Comparison of ENCODE assay signal across 8 cellular contexts in the genomic region with DNA sequence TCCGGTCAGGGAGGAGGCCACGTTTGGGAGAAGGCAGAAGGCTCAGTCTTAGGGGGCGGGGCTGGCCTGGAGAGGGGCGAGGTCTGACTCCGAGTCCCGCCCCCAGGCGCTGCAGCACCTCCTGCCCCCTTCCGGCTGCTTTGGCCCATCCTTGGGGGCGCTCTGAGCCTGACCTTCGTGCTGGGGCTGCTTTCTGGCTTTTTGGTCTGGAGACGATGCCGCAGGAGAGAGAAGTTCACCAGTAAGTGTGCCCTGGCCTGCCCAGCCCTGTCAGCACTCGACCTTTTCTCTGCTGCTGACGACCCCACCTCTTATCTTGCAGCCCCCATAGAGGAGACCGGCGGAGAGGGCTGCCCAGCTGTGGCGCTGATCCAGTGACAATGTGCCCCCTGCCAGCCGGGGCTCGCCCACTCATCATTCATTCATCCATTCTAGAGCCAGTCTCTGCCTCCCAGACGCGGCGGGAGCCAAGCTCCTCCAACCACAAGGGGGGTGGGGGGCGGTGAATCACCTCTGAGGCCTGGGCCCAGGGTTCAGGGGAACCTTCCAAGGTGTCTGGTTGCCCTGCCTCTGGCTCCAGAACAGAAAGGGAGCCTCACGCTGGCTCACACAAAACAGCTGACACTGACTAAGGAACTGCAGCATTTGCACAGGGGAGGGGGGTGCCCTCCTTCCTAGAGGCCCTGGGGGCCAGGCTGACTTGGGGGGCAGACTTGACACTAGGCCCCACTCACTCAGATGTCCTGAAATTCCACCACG. TPM values are rescaled to one million over a fixed set of nuclear protein-coding genes. Genes with fewer than 3 reads are reported as not detected.
A peak's percentile ranks its signal among the peaks of the same experiment; 100 is the strongest.
DNase-seq lines count a peak whose midpoint lies in the region; ATAC-seq and TF ChIP-seq lines count a peak whose summit lies in the region.

No MANE protein-coding gene starts in this region.

- peak overlapping the region; percentile 73 to 97 (median 86) for H3K4me3 Mint-ChIP-seq in naive thymus-derived CD8-positive, alpha-beta T cell

- no peaks in the 10 kb centered on the region for H3K9me3 ChIP-seq in esophagus squamous epithelium

- no peaks in the 10 kb centered on the region for H3K9me3 Mint-ChIP-seq in naive thymus-derived CD8-positive, alpha-beta T cell

- H3K27ac ChIP-seq in esophagus squamous epithelium: peak overlapping the region; percentile 92 to 98 (median 96)

- H3K4me1 Mint-ChIP-seq in naive thymus-derived CD8-positive, alpha-beta T cell: peaks cover 23 to 65% (median 60%) of the 10 kb centered on the region in 4 donors

- TF ChIP-seq CTCF in esophagus squamous epithelium (IDR thresholded peaks at IDR 0.05): peak in 3 of 6 experiments; percentile 18 to 23 (median 19)

- H3K36me3 Mint-ChIP-seq in naive thymus-derived CD8-positive, alpha-beta T cell: peaks cover 0 to 11% (median 0%) of the 10 kb centered on the region in 3 donors

- H3K27me3 ChIP-seq in esophagus squamous epithelium: peaks cover 0 to 29% (median 4%) of the 10 kb centered on the region in 4 donors

- POLR2A ChIA-PET in naive thymus-derived CD8-positive, alpha-beta T cell (lab: Charles Lee): interaction anchor here (0.8 to 15.2 kb wide), 9 partner anchors 8 to 483 kb away, joined by 3 to 170 read pairs (median 5); partner anchors contain the start of genes CLDN9 and PKMYT1

- peak overlapping the region; percentile 46 to 79 (median 63) for H3K4me3 ChIP-seq in esophagus squamous epithelium

- ATAC-seq in naive thymus-derived CD8-positive, alpha-beta T cell: peak; percentile 15 to 19
- no peak for ATAC-seq in GM19035 (IDR thresholded peaks at IDR 0.05; ENCODE audit: unreplicated experiment)

- peak in 1 of 4 donors; percentile 12 for TF ChIP-seq POLR2A in esophagus squamous epithelium (IDR thresholded peaks at IDR 0.05)

- WGBS in esophagus squamous epithelium, 2 donors: 0 to 9% methylated on average over 10 to 13 of the region's 25 CpGs

- intact Hi-C loops in esophagus squamous epithelium (cut with DNase I): no loop called here

- peaks cover 41 to 77% (median 45%) of the 10 kb centered on the region in 3 donors for H3K4me1 ChIP-seq in esophagus squamous epithelium

- H3K27ac Mint-ChIP-seq in naive thymus-derived CD8-positive, alpha-beta T cell: peak overlapping the region; percentile 72 to 99 (median 90)

- peak; percentile 60 for DNase-seq in Ammon's horn (ENCODE audit: low spot score)
- peak; percentile 96 for DNase-seq in HCEC 1CT
- peak; percentile 92 to 93 for DNase-seq in activated T-cell treated with anti-CD3 and anti-CD28 coated beads, Interleukin-2, amount 50 U/mL, for 48 hours
- DNase-seq in esophagus squamous epithelium (lab: John Stamatoyannopoulos, UW): no peak
- peak; percentile 38 to 74 (median 64) for DNase-seq in naive thymus-derived CD8-positive, alpha-beta T cell
- DNase-seq in stimulated activated naive CD4-positive, alpha-beta T cell (lab: John Stamatoyannopoulos, UW): peak; percentile 29 to 71 (median 62)

- H3K36me3 ChIP-seq in esophagus squamous epithelium: peaks cover 0 to 15% (median 1%) of the 10 kb centered on the region in 3 donors

- peaks cover 0 to 2% (median 0%) of the 10 kb centered on the region in 5 donors for H3K27me3 Mint-ChIP-seq in naive thymus-derived CD8-positive, alpha-beta T cell

TF ChIP-seq in PFSK-1, 5 proteins besides CTCF, POLR2A, EP300 and RAD21:
- no peak for TF ChIP-seq REST (IDR thresholded peaks at IDR 0.05; ENCODE audit: insufficient read depth in 1 of 2, low read depth in 2 of 2, low read length in 2 of 2)
- 0 out of 2 replicates have a peak, but pooled peaks have one; percentile 29 for TF ChIP-seq TAF1 (IDR thresholded peaks at IDR 0.05; ENCODE audit: borderline replicate concordance, insufficient read depth, low read length)
- TF ChIP-seq SIN3A (IDR thresholded peaks at IDR 0.05; ENCODE audit: borderline replicate concordance, insufficient read depth, low read length): no peak
- TF ChIP-seq FOXP2 (optimal IDR thresholded peaks at IDR 0.05; ENCODE audit: borderline replicate concordance, extremely low read depth, extremely low read length, insufficient read depth): no peak

RNA-seq across cellular contexts. Expression of gene TNFRSF12A, which starts 1.5 kb away (rescaled TPM):
- 171 TPM for polyA plus RNA-seq in PFSK-1 (2012; ENCODE audit: insufficient read length, low read depth)
- total RNA-seq in esophagus squamous epithelium: 10 to 100 TPM; 15.3 to 46.0 (median 28.6) TPM
- total RNA-seq in naive thymus-derived CD8-positive, alpha-beta T cell: under 1 TPM in 1 of 2 experiments, not detected in 1; 0.57 TPM
- under 1 TPM in 1 of 3 donors, not detected in 2; 0.33 TPM for polyA plus RNA-seq in naive thymus-derived CD8-positive, alpha-beta T cell

RNA-seq across cellular contexts. Expression of gene HCFC1R1, which starts 2.1 kb away (rescaled TPM):
- 45.0 TPM for polyA plus RNA-seq in PFSK-1 (2012; ENCODE audit: insufficient read length, low read depth)
- total RNA-seq in esophagus squamous epithelium: 10 to 100 TPM; 17.9 to 32.4 (median 18.4) TPM
- total RNA-seq in naive thymus-derived CD8-positive, alpha-beta T cell: 10 to 100 TPM; 14.0 to 15.1 TPM
- polyA plus RNA-seq in naive thymus-derived CD8-positive, alpha-beta T cell: 10 to 100 TPM; 13.1 to 16.5 (median 16.5) TPM

RNA-seq across cellular contexts. Expression of gene THOC6, which starts 2.2 kb away (rescaled TPM):
- polyA plus RNA-seq in PFSK-1 (2012; ENCODE audit: insufficient read length, low read depth): 58.4 TPM
- total RNA-seq in esophagus squamous epithelium: 10 to 100 TPM; 17.4 to 27.9 (median 25.8) TPM
- 10 to 100 TPM; 24.2 to 24.9 TPM for total RNA-seq in naive thymus-derived CD8-positive, alpha-beta T cell
- 10 to 100 TPM; 45.2 to 59.0 (median 58.8) TPM for polyA plus RNA-seq in naive thymus-derived CD8-positive, alpha-beta T cell

RNA-seq across cellular contexts. Expression of gene CLDN6, which starts 3.6 kb away (rescaled TPM):
- polyA plus RNA-seq in PFSK-1 (2012; ENCODE audit: insufficient read length, low read depth): 0.24 TPM
- total RNA-seq in esophagus squamous epithelium: not detected
- total RNA-seq in naive thymus-derived CD8-positive, alpha-beta T cell: not detected
- not detected for polyA plus RNA-seq in naive thymus-derived CD8-positive, alpha-beta T cell

RNA-seq across cellular contexts. Expression of gene CLDN9, which starts 8.9 kb away (rescaled TPM):
- 0.51 TPM for polyA plus RNA-seq in PFSK-1 (2012; ENCODE audit: insufficient read length, low read depth)
- not detected for total RNA-seq in esophagus squamous epithelium
- total RNA-seq in naive thymus-derived CD8-positive, alpha-beta T cell: not detected
- not detected for polyA plus RNA-seq in naive thymus-derived CD8-positive, alpha-beta T cell

Comparison
In these comparisons a context has a peak if more than half of its experiments do, and no peak if none do; other contexts are left out.
1. RNA of gene TNFRSF12A, which starts 1.5 kb away (total RNA-seq): 15.3 to 46.0 TPM in esophagus squamous epithelium; 0.57 TPM in naive thymus-derived CD8-positive, alpha-beta T cell; every median in the first group is over 10 times any median in the second.